Comparison of ENCODE assay signal across 1 cellular context in the genomic region with DNA sequence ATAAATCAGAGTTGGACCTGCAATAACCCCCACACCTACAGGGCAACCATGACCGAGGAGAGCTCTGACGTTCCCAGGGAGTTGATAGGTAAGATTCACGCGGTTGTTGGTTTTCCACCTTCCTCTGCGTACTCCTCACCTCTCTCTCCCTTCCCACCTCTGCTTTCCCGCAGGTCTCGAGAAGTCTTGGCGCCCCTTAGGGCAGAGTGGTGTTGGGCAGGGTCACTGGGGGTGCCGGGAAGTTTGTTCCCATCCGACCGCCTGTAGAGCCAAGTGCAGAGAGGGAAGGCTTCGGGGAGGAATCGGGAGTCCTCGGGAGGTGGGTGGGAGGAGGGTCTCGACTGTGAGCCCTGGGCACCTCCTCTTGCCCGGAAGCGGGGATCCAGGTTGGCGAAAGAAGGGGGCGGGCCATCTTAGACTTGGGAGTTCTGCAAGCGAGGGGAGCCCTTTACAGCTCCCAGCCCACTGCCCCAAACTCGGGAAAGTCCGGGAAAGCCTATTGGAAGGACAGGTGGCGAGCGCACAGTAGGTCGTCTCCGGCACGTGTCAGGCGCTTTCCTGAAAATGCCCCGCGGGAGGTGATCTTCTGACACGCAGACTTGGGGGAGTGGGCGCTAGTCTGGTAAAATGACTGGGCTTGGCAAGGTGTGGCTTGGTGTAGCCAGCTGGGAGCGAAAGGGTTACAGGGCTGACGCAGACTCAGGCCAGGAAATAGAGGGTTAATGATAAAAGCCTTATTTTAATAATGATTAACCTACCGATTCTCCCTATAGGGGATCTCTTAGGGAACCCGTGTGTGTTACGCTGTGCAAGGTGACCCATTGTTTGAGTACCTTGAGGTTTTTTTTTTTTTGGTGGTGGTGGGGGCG.
TF ChIP-seq lines count a peak whose summit lies in the region.

No MANE protein-coding gene starts in this region.

TF ChIP-seq in HEK293, 187 proteins besides CTCF, POLR2A, EP300 and RAD21 (continued from another document):
- TF ChIP-seq ZNF707 (tag by site-specific recombination; IDR thresholded peaks at IDR 0.05) (no peak), ZXDB (tag by site-specific recombination; IDR thresholded peaks at IDR 0.05) (no peak), ZNF791 (tag by site-specific recombination; IDR thresholded peaks at IDR 0.05) (no peak), ZNF561 (tag by site-specific recombination; IDR thresholded peaks at IDR 0.05; ENCODE audit: borderline replicate concordance) (no peak), OSR2 (tag by site-specific recombination; IDR thresholded peaks at IDR 0.05) (no peak), TRIM28 (IDR thresholded peaks at IDR 0.05; ENCODE audit: borderline replicate concordance, low read length) (no peak), ZNF548 (tag by site-specific recombination; IDR thresholded peaks at IDR 0.05) (no peak), ZNF76 (tag by site-specific recombination; IDR thresholded peaks at IDR 0.05; ENCODE audit: borderline replicate concordance, low read depth) (peak; percentile 71), HOXA7 (CRISPR knock-in tag; IDR thresholded peaks at IDR 0.05; ENCODE audit: borderline replicate concordance) (no peak), ZNF701 (tag by site-specific recombination; IDR thresholded peaks at IDR 0.05) (no peak), BCL11B (tag by site-specific recombination; IDR thresholded peaks at IDR 0.05; ENCODE audit: low read depth) (peak; percentile 28; the same call in 1 of the 2 replicates), MZF1 (tag by site-specific recombination; IDR thresholded peaks at IDR 0.05; ENCODE audit: borderline replicate concordance) (no peak), ZNF664 (tag by site-specific recombination; IDR thresholded peaks at IDR 0.05) (no peak), ZNF610 (tag by site-specific recombination; IDR thresholded peaks at IDR 0.05; ENCODE audit: borderline replicate concordance) (0 out of 2 replicates have a peak, but pooled peaks have one; percentile 36), ZNF600 (tag by site-specific recombination; IDR thresholded peaks at IDR 0.05) (no peak), ZNF335 (tag by site-specific recombination; conservative IDR thresholded peaks at IDR 0.05) (peak; percentile 77), FEZF1 (tag by site-specific recombination; IDR thresholded peaks at IDR 0.05) (peak; percentile 24; the same call in 1 of the 2 replicates), ZNF366 (tag by site-specific recombination; conservative IDR thresholded peaks at IDR 0.05) (no peak), SP3 (tag by site-specific recombination; IDR thresholded peaks at IDR 0.05) (peak; percentile 58), PRDM1 (tag by site-specific recombination; IDR thresholded peaks at IDR 0.05) (no peak), ZNF140 (tag by site-specific recombination; IDR thresholded peaks at IDR 0.05) (no peak), ZFHX2 (tag by site-specific recombination; conservative IDR thresholded peaks at IDR 0.05) (no peak), ZNF121 (tag by site-specific recombination; IDR thresholded peaks at IDR 0.05) (no peak), ZNF114 (tag by site-specific recombination; IDR thresholded peaks at IDR 0.05) (no peak), SP2 (tag by site-specific recombination; IDR thresholded peaks at IDR 0.05) (peak; percentile 85), WT1 (tag by site-specific recombination; IDR thresholded peaks at IDR 0.05) (peak; percentile 59; the same call in 1 of the 2 replicates), ZFP3 (tag by site-specific recombination; IDR thresholded peaks at IDR 0.05; ENCODE audit: low read depth) (no peak), ZNF621 (tag by site-specific recombination; IDR thresholded peaks at IDR 0.05) (no peak), GLI4 (tag by site-specific recombination; IDR thresholded peaks at IDR 0.05) (no peak), TCF7L2 (IDR thresholded peaks at IDR 0.05; ENCODE audit: borderline replicate concordance, low read depth, low read length) (no peak), ZBTB8A (tag by site-specific recombination; IDR thresholded peaks at IDR 0.05) (0 out of 2 replicates have a peak, but pooled peaks have one; percentile 31), ZNF302 (tag by site-specific recombination; IDR thresholded peaks at IDR 0.05; ENCODE audit: low read depth) (no peak), KLF10 (tag by site-specific recombination; IDR thresholded peaks at IDR 0.05) (0 out of 2 replicates have a peak, but pooled peaks have one; percentile 33)
- TF ChIP-seq, protein P1, sequence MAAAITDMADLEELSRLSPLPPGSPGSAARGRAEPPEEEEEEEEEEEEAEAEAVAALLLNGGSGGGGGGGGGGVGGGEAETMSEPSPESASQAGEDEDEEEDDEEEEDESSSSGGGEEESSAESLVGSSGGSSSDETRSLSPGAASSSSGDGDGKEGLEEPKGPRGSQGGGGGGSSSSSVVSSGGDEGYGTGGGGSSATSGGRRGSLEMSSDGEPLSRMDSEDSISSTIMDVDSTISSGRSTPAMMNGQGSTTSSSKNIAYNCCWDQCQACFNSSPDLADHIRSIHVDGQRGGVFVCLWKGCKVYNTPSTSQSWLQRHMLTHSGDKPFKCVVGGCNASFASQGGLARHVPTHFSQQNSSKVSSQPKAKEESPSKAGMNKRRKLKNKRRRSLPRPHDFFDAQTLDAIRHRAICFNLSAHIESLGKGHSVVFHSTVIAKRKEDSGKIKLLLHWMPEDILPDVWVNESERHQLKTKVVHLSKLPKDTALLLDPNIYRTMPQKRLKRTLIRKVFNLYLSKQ (tag by site-specific recombination; IDR thresholded peaks at IDR 0.05; ENCODE audit: borderline replicate concordance): no peak
- TF ChIP-seq, protein P2, sequence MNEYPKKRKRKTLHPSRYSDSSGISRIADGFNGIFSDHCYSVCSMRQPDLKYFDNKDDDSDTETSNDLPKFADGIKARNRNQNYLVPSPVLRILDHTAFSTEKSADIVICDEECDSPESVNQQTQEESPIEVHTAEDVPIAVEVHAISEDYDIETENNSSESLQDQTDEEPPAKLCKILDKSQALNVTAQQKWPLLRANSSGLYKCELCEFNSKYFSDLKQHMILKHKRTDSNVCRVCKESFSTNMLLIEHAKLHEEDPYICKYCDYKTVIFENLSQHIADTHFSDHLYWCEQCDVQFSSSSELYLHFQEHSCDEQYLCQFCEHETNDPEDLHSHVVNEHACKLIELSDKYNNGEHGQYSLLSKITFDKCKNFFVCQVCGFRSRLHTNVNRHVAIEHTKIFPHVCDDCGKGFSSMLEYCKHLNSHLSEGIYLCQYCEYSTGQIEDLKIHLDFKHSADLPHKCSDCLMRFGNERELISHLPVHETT (tag by site-specific recombination; IDR thresholded peaks at IDR 0.05): no peak
- TF ChIP-seq, protein P3, sequence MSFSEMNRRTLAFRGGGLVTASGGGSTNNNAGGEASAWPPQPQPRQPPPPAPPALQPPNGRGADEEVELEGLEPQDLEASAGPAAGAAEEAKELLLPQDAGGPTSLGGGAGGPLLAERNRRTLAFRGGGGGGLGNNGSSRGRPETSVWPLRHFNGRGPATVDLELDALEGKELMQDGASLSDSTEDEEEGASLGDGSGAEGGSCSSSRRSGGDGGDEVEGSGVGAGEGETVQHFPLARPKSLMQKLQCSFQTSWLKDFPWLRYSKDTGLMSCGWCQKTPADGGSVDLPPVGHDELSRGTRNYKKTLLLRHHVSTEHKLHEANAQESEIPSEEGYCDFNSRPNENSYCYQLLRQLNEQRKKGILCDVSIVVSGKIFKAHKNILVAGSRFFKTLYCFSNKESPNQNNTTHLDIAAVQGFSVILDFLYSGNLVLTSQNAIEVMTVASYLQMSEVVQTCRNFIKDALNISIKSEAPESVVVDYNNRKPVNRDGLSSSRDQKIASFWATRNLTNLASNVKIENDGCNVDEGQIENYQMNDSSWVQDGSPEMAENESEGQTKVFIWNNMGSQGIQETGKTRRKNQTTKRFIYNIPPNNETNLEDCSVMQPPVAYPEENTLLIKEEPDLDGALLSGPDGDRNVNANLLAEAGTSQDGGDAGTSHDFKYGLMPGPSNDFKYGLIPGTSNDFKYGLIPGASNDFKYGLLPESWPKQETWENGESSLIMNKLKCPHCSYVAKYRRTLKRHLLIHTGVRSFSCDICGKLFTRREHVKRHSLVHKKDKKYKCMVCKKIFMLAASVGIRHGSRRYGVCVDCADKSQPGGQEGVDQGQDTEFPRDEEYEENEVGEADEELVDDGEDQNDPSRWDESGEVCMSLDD (tag by site-specific recombination; IDR thresholded peaks at IDR 0.05): no peak
- TF ChIP-seq, protein P4, sequence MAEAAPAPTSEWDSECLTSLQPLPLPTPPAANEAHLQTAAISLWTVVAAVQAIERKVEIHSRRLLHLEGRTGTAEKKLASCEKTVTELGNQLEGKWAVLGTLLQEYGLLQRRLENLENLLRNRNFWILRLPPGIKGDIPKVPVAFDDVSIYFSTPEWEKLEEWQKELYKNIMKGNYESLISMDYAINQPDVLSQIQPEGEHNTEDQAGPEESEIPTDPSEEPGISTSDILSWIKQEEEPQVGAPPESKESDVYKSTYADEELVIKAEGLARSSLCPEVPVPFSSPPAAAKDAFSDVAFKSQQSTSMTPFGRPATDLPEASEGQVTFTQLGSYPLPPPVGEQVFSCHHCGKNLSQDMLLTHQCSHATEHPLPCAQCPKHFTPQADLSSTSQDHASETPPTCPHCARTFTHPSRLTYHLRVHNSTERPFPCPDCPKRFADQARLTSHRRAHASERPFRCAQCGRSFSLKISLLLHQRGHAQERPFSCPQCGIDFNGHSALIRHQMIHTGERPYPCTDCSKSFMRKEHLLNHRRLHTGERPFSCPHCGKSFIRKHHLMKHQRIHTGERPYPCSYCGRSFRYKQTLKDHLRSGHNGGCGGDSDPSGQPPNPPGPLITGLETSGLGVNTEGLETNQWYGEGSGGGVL (tag by site-specific recombination; IDR thresholded peaks at IDR 0.05): no peak
- TF ChIP-seq, protein P5, sequence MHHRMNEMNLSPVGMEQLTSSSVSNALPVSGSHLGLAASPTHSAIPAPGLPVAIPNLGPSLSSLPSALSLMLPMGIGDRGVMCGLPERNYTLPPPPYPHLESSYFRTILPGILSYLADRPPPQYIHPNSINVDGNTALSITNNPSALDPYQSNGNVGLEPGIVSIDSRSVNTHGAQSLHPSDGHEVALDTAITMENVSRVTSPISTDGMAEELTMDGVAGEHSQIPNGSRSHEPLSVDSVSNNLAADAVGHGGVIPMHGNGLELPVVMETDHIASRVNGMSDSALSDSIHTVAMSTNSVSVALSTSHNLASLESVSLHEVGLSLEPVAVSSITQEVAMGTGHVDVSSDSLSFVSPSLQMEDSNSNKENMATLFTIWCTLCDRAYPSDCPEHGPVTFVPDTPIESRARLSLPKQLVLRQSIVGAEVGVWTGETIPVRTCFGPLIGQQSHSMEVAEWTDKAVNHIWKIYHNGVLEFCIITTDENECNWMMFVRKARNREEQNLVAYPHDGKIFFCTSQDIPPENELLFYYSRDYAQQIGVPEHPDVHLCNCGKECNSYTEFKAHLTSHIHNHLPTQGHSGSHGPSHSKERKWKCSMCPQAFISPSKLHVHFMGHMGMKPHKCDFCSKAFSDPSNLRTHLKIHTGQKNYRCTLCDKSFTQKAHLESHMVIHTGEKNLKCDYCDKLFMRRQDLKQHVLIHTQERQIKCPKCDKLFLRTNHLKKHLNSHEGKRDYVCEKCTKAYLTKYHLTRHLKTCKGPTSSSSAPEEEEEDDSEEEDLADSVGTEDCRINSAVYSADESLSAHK (tag by site-specific recombination; IDR thresholded peaks at IDR 0.05): no peak
- TF ChIP-seq, protein P6, sequence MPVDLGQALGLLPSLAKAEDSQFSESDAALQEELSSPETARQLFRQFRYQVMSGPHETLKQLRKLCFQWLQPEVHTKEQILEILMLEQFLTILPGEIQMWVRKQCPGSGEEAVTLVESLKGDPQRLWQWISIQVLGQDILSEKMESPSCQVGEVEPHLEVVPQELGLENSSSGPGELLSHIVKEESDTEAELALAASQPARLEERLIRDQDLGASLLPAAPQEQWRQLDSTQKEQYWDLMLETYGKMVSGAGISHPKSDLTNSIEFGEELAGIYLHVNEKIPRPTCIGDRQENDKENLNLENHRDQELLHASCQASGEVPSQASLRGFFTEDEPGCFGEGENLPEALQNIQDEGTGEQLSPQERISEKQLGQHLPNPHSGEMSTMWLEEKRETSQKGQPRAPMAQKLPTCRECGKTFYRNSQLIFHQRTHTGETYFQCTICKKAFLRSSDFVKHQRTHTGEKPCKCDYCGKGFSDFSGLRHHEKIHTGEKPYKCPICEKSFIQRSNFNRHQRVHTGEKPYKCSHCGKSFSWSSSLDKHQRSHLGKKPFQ (tag by site-specific recombination; IDR thresholded peaks at IDR 0.05): no peak
- TF ChIP-seq, protein P7, sequence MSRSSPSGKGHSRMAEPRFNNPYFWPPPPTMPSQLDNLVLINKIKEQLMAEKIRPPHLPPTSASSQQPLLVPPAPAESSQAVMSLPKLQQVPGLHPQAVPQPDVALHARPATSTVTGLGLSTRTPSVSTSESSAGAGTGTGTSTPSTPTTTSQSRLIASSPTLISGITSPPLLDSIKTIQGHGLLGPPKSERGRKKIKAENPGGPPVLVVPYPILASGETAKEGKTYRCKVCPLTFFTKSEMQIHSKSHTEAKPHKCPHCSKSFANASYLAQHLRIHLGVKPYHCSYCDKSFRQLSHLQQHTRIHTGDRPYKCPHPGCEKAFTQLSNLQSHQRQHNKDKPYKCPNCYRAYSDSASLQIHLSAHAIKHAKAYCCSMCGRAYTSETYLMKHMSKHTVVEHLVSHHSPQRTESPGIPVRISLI (tag by site-specific recombination; IDR thresholded peaks at IDR 0.05): 0 out of 2 replicates have a peak, but pooled peaks have one; percentile 61
- TF ChIP-seq, protein P8, sequence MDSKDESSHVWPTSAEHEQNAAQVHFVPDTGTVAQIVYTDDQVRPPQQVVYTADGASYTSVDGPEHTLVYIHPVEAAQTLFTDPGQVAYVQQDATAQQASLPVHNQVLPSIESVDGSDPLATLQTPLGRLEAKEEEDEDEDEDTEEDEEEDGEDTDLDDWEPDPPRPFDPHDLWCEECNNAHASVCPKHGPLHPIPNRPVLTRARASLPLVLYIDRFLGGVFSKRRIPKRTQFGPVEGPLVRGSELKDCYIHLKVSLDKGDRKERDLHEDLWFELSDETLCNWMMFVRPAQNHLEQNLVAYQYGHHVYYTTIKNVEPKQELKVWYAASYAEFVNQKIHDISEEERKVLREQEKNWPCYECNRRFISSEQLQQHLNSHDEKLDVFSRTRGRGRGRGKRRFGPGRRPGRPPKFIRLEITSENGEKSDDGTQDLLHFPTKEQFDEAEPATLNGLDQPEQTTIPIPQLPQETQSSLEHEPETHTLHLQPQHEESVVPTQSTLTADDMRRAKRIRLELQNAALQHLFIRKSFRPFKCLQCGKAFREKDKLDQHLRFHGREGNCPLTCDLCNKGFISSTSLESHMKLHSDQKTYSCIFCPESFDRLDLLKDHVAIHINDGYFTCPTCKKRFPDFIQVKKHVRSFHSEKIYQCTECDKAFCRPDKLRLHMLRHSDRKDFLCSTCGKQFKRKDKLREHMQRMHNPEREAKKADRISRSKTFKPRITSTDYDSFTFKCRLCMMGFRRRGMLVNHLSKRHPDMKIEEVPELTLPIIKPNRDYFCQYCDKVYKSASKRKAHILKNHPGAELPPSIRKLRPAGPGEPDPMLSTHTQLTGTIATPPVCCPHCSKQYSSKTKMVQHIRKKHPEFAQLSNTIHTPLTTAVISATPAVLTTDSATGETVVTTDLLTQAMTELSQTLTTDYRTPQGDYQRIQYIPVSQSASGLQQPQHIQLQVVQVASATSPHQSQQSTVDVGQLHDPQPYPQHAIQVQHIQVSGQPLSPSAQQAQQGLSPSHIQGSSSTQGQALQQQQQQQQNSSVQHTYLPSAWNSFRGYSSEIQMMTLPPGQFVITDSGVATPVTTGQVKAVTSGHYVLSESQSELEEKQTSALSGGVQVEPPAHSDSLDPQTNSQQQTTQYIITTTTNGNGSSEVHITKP (tag by site-specific recombination; IDR thresholded peaks at IDR 0.05): peak; percentile 89
